ENCODE assay signal across 8 cellular contexts in genomic region chr17:51260237-51260959, GRCh38. TPM values are rescaled to one million over a fixed set of nuclear protein-coding genes. Genes with fewer than 3 reads are reported as not detected.
DNase-seq lines count a peak whose midpoint lies in the region; ATAC-seq, FAIRE-seq and TF ChIP-seq lines count a peak whose summit lies in the region.

Gene UTP18, plus strand, starts transcription at chr17:51260546. Its CDS starts 39 bp downstream, at chr17:51260585.

- DNase-seq in AG08396 (ENCODE audit: low spot score) (peak; percentile 99), NCI-H2227 treated with DMSO at 0.1 percent for 48 hours (lab: John Stamatoyannopoulos, UW) (peak; percentile 98), bronchial epithelial cell (ENCODE audit: low read depth) (peak; percentile 87), iPS-NIHi7 (ENCODE audit: extremely low spot score) (peak; percentile 95), smooth muscle cell (lab: John Stamatoyannopoulos, UW; ENCODE audit: unreplicated experiment) (peak; percentile 94)

- H2AFZ ChIP-seq in smooth muscle cell (ENCODE audit: low read depth), result peak within 1 kb of the TSS; percentile 93

- peak within 1 kb of the TSS; percentile 95 for H3K4me2 ChIP-seq in smooth muscle cell

- peak within 1 kb of the TSS; percentile 99 for H3K27ac ChIP-seq in smooth muscle cell (ENCODE audit: low read depth)

- WGBS in smooth muscle cell (ENCODE audit: low lambda C conversion rate), result 1% methylated on average over 71 of the region's 82 CpGs

- in situ Hi-C loops in GM18951 (cut with MboI; ENCODE audit: low sequenced_read_pairs, unreplicated experiment), result no loop called here

- peaks cover 73% of the 10 kb centered on the region for H3K79me2 ChIP-seq in smooth muscle cell (ENCODE audit: low read depth)

- H3K4me1 ChIP-seq in smooth muscle cell (ENCODE audit: low read depth), result peaks cover 27% of the 10 kb centered on the region

- H4K20me1 ChIP-seq in smooth muscle cell (ENCODE audit: low read depth), result peaks cover 57% of the 10 kb centered on the region

- peak within 1 kb of the TSS; percentile 98 for H3K9ac ChIP-seq in smooth muscle cell (ENCODE audit: low read depth)

- peak; percentile 76 for TF ChIP-seq POLR2A in GM18951 (IDR thresholded peaks at IDR 0.05; ENCODE audit: extremely low read depth, insufficient read depth, insufficient read length)

- H3K9me3 ChIP-seq in smooth muscle cell (replicated peaks; ENCODE audit: low read depth), result no peaks in the 10 kb centered on the region

- no peaks in the 10 kb centered on the region for H3F3A ChIP-seq in smooth muscle cell (ENCODE audit: low read depth)

- no peak for TF ChIP-seq CTCF in WI38 (IDR thresholded peaks at IDR 0.05; ENCODE audit: low read depth, low read length)
- TF ChIP-seq CTCF in bronchial epithelial cell (IDR thresholded peaks at IDR 0.05; ENCODE audit: insufficient read depth, low read length, severe bottlenecking), result no peak
- TF ChIP-seq CTCF in smooth muscle cell (IDR thresholded peaks at IDR 0.05; ENCODE audit: borderline replicate concordance, insufficient read depth, poor library complexity, severe bottlenecking), result no peak

- H3K4me3 ChIP-seq in WI38 (ENCODE audit: low read depth, low read length), result peak within 1 kb of the TSS; percentile 89
- H3K4me3 ChIP-seq in bronchial epithelial cell (ENCODE audit: low read depth, low read length), result peak within 1 kb of the TSS; percentile 96
- H3K4me3 ChIP-seq in smooth muscle cell, result peak within 1 kb of the TSS; percentile 92

- no peaks in the 10 kb centered on the region for H3K36me3 ChIP-seq in bronchial epithelial cell (ENCODE audit: control insufficient read depth, insufficient read depth, low read length)
- peaks cover 4% of the 10 kb centered on the region for H3K36me3 ChIP-seq in smooth muscle cell (ENCODE audit: low read depth)

- H3K27me3 ChIP-seq in bronchial epithelial cell (ENCODE audit: control insufficient read depth, insufficient read depth, low read length), result no peaks in the 10 kb centered on the region
- H3K27me3 ChIP-seq in smooth muscle cell (ENCODE audit: low read depth), result no peaks in the 10 kb centered on the region

- FAIRE-seq in bronchial epithelial cell (lab: Jason Lieb, UNC), result no peak

- ATAC-seq in HG03175 (IDR thresholded peaks at IDR 0.05; ENCODE audit: unreplicated experiment), result peak; percentile 71

RNA-seq across cellular contexts. Expression of gene UTP18, which starts in this region (rescaled TPM):
- total RNA-seq in bronchial epithelial cell, result 31.9 and 42.1 TPM in 2 replicates
- 36.9 and 42.1 TPM in 2 replicates for total RNA-seq in smooth muscle cell
- polyA plus RNA-seq in smooth muscle cell, result 24.6 and 31.7 TPM in 2 replicates

Comparison
In these comparisons a context has a peak if more than half of its experiments do, and no peak if none do; other contexts are left out.
1. Peak in every context shown above with its lines: DNase-seq, ATAC-seq, H3K4me3 ChIP-seq and H3K27ac ChIP-seq.